ENCODE assay signal across 1 cellular context in genomic region chr3:55483196-55484095, GRCh38.
TF ChIP-seq lines count a peak whose summit lies in the region.

No MANE protein-coding gene starts in this region.

TF ChIP-seq in H1, 55 proteins besides CTCF, POLR2A, EP300 and RAD21:
- TF ChIP-seq EZH2 (IDR thresholded peaks at IDR 0.05; ENCODE audit: low read depth, low read length, severe bottlenecking) (peak; percentile 77), NANOG (IDR thresholded peaks at IDR 0.05; ENCODE audit: insufficient read depth, low read depth, low read length, poor library complexity, severe bottlenecking) (no peak), KDM4A (IDR thresholded peaks at IDR 0.05; ENCODE audit: low read depth, low read length, severe bottlenecking) (peak; percentile 44), RNF2 (IDR thresholded peaks at IDR 0.05; ENCODE audit: borderline replicate concordance, low read depth, low read length, missing control alignments, poor library complexity, severe bottlenecking) (peak; percentile 14), SUZ12 (IDR thresholded peaks at IDR 0.05; ENCODE audit: low read length) (peak; percentile 75; the same call in 1 of the 2 replicates)
TF ChIP-seq in H1: peak in this region for 4.
